Comparison of ENCODE assay signal across 11 cellular contexts in genomic region chr4:6474053-6474568, GRCh38. TPM values are rescaled to one million over a fixed set of nuclear protein-coding genes. Genes with fewer than 3 reads are reported as not detected.
DNase-seq lines count a peak whose midpoint lies in the region; ATAC-seq, FAIRE-seq and TF ChIP-seq lines count a peak whose summit lies in the region.
"Had no signal": no experiment of that assay in that cellular context is flagged by ENCODE, and none has a peak within 500 bp of the region (broad histone marks: within the 10 kb centered on the region; RNA-seq: fewer than 3 reads in every experiment).

No MANE protein-coding gene starts in this region.

- ATAC-seq in HG03045 (IDR thresholded peaks at IDR 0.05; ENCODE audit: unreplicated experiment), result no peak

- H3K4me1 ChIP-seq in MM.1S (ENCODE audit: low read length), result no peaks in the 10 kb centered on the region

- no peaks in the 10 kb centered on the region for H4K20me1 ChIP-seq in MM.1S (ENCODE audit: insufficient read depth, low read length)

- H3K27me3 Mint-ChIP-seq in activated CD4-positive, alpha-beta T cell treated with anti-CD3 and anti-CD28 coated beads, Interleukin-2, amount 10 ng/mL, durations not matched to agents 7 days and 5 days, result peaks cover 30% of the 10 kb centered on the region
- H3K27me3 Mint-ChIP-seq in endothelial cell (ENCODE audit: unreplicated experiment), result peaks cover 16% of the 10 kb centered on the region
- H3K27me3 Mint-ChIP-seq in progenitor cell of endocrine pancreas, result peaks cover 63% of the 10 kb centered on the region
- H3K27me3 Mint-ChIP-seq in activated naive CD4-positive, alpha-beta T cell treated with anti-CD3 and anti-CD28 coated beads, Interleukin-2, amount 10 ng/mL, durations not matched to agents 7 days and 5 days, result peaks cover 73% of the 10 kb centered on the region

- H3K36me3 Mint-ChIP-seq in activated CD4-positive, alpha-beta T cell treated with anti-CD3 and anti-CD28 coated beads, Interleukin-2, amount 10 ng/mL, durations not matched to agents 7 days and 5 days (ENCODE audit: low read depth), result no peaks in the 10 kb centered on the region
- H3K36me3 Mint-ChIP-seq in endothelial cell (ENCODE audit: low read depth, unreplicated experiment) (no peaks in the 10 kb centered on the region), progenitor cell of endocrine pancreas (ENCODE audit: insufficient read depth) (no peaks in the 10 kb centered on the region)
- H3K36me3 Mint-ChIP-seq in activated naive CD4-positive, alpha-beta T cell treated with anti-CD3 and anti-CD28 coated beads, Interleukin-2, amount 10 ng/mL, durations not matched to agents 7 days and 5 days, result no peaks in the 10 kb centered on the region

- no peak overlapping the region for H3K4me3 ChIP-seq in MM.1S (ENCODE audit: low read length)

- H3K27me3 ChIP-seq in MM.1S (replicated peaks; ENCODE audit: insufficient read depth, low read length), result peaks cover 63% of the 10 kb centered on the region

- CTCF ChIA-PET in activated CD4-positive, alpha-beta T cell treated with anti-CD3 and anti-CD28 coated beads, Interleukin-2, amount 10 ng/mL, durations not matched to agents 7 days and 5 days (lab: Charles Lee), result no interaction called here
- CTCF ChIA-PET in activated naive CD4-positive, alpha-beta T cell treated with anti-CD3 and anti-CD28 coated beads, Interleukin-2, amount 10 ng/mL, durations not matched to agents 7 days and 5 days (lab: Charles Lee), result no interaction called here

- FAIRE-seq in frontal cortex (lab: Jason Lieb, UNC), result no peak

- no peaks in the 10 kb centered on the region for H3K9me3 Mint-ChIP-seq in activated CD4-positive, alpha-beta T cell treated with anti-CD3 and anti-CD28 coated beads, Interleukin-2, amount 10 ng/mL, durations not matched to agents 7 days and 5 days
- no peaks in the 10 kb centered on the region for H3K9me3 Mint-ChIP-seq in endothelial cell (ENCODE audit: unreplicated experiment)
- no peaks in the 10 kb centered on the region for H3K9me3 Mint-ChIP-seq in progenitor cell of endocrine pancreas (ENCODE audit: low read depth)
- no peaks in the 10 kb centered on the region for H3K9me3 Mint-ChIP-seq in activated naive CD4-positive, alpha-beta T cell treated with anti-CD3 and anti-CD28 coated beads, Interleukin-2, amount 10 ng/mL, durations not matched to agents 7 days and 5 days

- DNase-seq in activated CD4-positive, alpha-beta T cell treated with anti-CD3 and anti-CD28 coated beads, Interleukin-2, amount 10 ng/mL, durations not matched to agents 7 days and 5 days, result peak; percentile 9
- no peak for DNase-seq in activated CD4-positive, alpha-beta T cell treated with anti-CD3 and anti-CD28 coated beads for 48 hours
- DNase-seq in MM.1S, result no peak
- peak; percentile 45 for DNase-seq in endothelial cell (ENCODE audit: low spot score)
- peak; percentile 9 for DNase-seq in progenitor cell of endocrine pancreas (ENCODE audit: low spot score, unreplicated experiment)
- no peak for DNase-seq in frontal cortex (ENCODE audit: low spot score in 2 of 2)
- no peak for DNase-seq in activated naive CD4-positive, alpha-beta T cell treated with anti-CD3 and anti-CD28 coated beads, Interleukin-2, amount 10 ng/mL, durations not matched to agents 7 days and 5 days
- DNase-seq: KG1, occipital lobe had no signal

- no peaks in the 10 kb centered on the region for H3K79me2 ChIP-seq in MM.1S (ENCODE audit: low read length)

- H3F3A ChIP-seq in MM.1S (ENCODE audit: insufficient read depth, low read length), result no peaks in the 10 kb centered on the region

- 0 out of 2 replicates have a peak, but pooled peaks have one; percentile 7 for TF ChIP-seq CTCF in MM.1S (IDR thresholded peaks at IDR 0.05; ENCODE audit: low read length)
- peak; percentile 61 for TF ChIP-seq CTCF in endothelial cell (IDR thresholded peaks at IDR 0.05; ENCODE audit: unreplicated experiment)
- peak; percentile 42 for TF ChIP-seq CTCF in progenitor cell of endocrine pancreas (IDR thresholded peaks at IDR 0.05; ENCODE audit: unreplicated experiment)

- H3K9me2 ChIP-seq in MM.1S (replicated peaks; ENCODE audit: insufficient read depth, low read length), result no peaks in the 10 kb centered on the region

- H3K4me2 ChIP-seq in MM.1S (ENCODE audit: low read depth, low read length), result no peak overlapping the region

- peaks cover 6% of the 10 kb centered on the region for H3K4me1 Mint-ChIP-seq in activated CD4-positive, alpha-beta T cell treated with anti-CD3 and anti-CD28 coated beads, Interleukin-2, amount 10 ng/mL, durations not matched to agents 7 days and 5 days
- H3K4me1 Mint-ChIP-seq in endothelial cell (ENCODE audit: unreplicated experiment) (peaks cover 3% of the 10 kb centered on the region), progenitor cell of endocrine pancreas (ENCODE audit: low read depth) (peaks cover 3% of the 10 kb centered on the region)
- peaks cover 7% of the 10 kb centered on the region for H3K4me1 Mint-ChIP-seq in activated naive CD4-positive, alpha-beta T cell treated with anti-CD3 and anti-CD28 coated beads, Interleukin-2, amount 10 ng/mL, durations not matched to agents 7 days and 5 days

- H3K27ac ChIP-seq in MM.1S (ENCODE audit: low read length), result no peak overlapping the region
- H3K27ac ChIP-seq: RWPE1 had no signal

- no peak overlapping the region for H3K27ac Mint-ChIP-seq in activated CD4-positive, alpha-beta T cell treated with anti-CD3 and anti-CD28 coated beads, Interleukin-2, amount 10 ng/mL, durations not matched to agents 7 days and 5 days
- H3K27ac Mint-ChIP-seq in endothelial cell (ENCODE audit: unreplicated experiment) (no peak overlapping the region), progenitor cell of endocrine pancreas (no peak overlapping the region)
- no peak overlapping the region for H3K27ac Mint-ChIP-seq in activated naive CD4-positive, alpha-beta T cell treated with anti-CD3 and anti-CD28 coated beads, Interleukin-2, amount 10 ng/mL, durations not matched to agents 7 days and 5 days

- H3K9ac ChIP-seq in MM.1S (ENCODE audit: low read length), result no peak overlapping the region

- POLR2A ChIA-PET in activated CD4-positive, alpha-beta T cell treated with anti-CD3 and anti-CD28 coated beads, Interleukin-2, amount 10 ng/mL, durations not matched to agents 7 days and 5 days (lab: Charles Lee), result no interaction called here

- H3K4me3 Mint-ChIP-seq in activated CD4-positive, alpha-beta T cell treated with anti-CD3 and anti-CD28 coated beads, Interleukin-2, amount 10 ng/mL, durations not matched to agents 7 days and 5 days, result no peak overlapping the region
- H3K4me3 Mint-ChIP-seq in endothelial cell (ENCODE audit: unreplicated experiment), result no peak overlapping the region
- no peak overlapping the region for H3K4me3 Mint-ChIP-seq in progenitor cell of endocrine pancreas (ENCODE audit: low read depth)
- H3K4me3 Mint-ChIP-seq in activated naive CD4-positive, alpha-beta T cell treated with anti-CD3 and anti-CD28 coated beads, Interleukin-2, amount 10 ng/mL, durations not matched to agents 7 days and 5 days, result no peak overlapping the region

- H3K9me3 ChIP-seq in MM.1S (replicated peaks; ENCODE audit: insufficient read depth, low read length), result no peaks in the 10 kb centered on the region

- no peaks in the 10 kb centered on the region for H3K36me3 ChIP-seq in MM.1S (replicated peaks; ENCODE audit: insufficient read depth, low read length)

- H2AFZ ChIP-seq in MM.1S (ENCODE audit: low read length), result no peak overlapping the region

RNA-seq across cellular contexts. Expression of gene PPP2R2C, which starts 1.7 kb away (rescaled TPM):
- total RNA-seq in activated CD4-positive, alpha-beta T cell treated with anti-CD3 and anti-CD28 coated beads, Interleukin-2, amount 10 ng/mL, durations not matched to agents 7 days and 5 days, result not detected
- total RNA-seq in endothelial cell (ENCODE audit: unreplicated experiment), result 1.7 TPM
- 0.19 and 0.29 TPM in 2 replicates for total RNA-seq in progenitor cell of endocrine pancreas
- 46.9 TPM for total RNA-seq in frontal cortex

Comparison
In these comparisons a context has a peak if more than half of its experiments do, and no peak if none do; other contexts are left out.
1. DNase-seq: peak in activated CD4-positive, alpha-beta T cell treated with anti-CD3 and anti-CD28 coated beads, Interleukin-2, amount 10 ng/mL, durations not matched to agents 7 days and 5 days (single experiment), endothelial cell (single experiment) and progenitor cell of endocrine pancreas (single experiment); none in activated CD4-positive, alpha-beta T cell treated with anti-CD3 and anti-CD28 coated beads for 48 hours (single experiment), MM.1S (single experiment), frontal cortex (0 of 2) and activated naive CD4-positive, alpha-beta T cell treated with anti-CD3 and anti-CD28 coated beads, Interleukin-2, amount 10 ng/mL, durations not matched to agents 7 days and 5 days (single experiment).
2. CTCF ChIP-seq: peak in every context shown above with its lines; median percentile 61 in endothelial cell; 42 in progenitor cell of endocrine pancreas; 7 in MM.1S.
3. RNA of gene PPP2R2C, which starts 1.7 kb away (total RNA-seq): 46.9 TPM in frontal cortex (single experiment); 1.7 TPM in endothelial cell (single experiment), 0.19 to 0.29 TPM in progenitor cell of endocrine pancreas and not detected in activated CD4-positive, alpha-beta T cell treated with anti-CD3 and anti-CD28 coated beads, Interleukin-2, amount 10 ng/mL, durations not matched to agents 7 days and 5 days; every median in the first group is over 10 times any median in the second.